ENCODE assay signal across 14 cellular contexts in genomic region chr22:25350551-25350971, GRCh38.
"Had no signal": no experiment of that assay in that cellular context is flagged by ENCODE, and none has a peak within 500 bp of the region (broad histone marks: within the 10 kb centered on the region; RNA-seq: fewer than 3 reads in every experiment).

No MANE protein-coding gene starts in this region.

- DNase-seq: activated CD4-positive, alpha-beta T cell treated with anti-CD3 and anti-CD28 coated beads, Interleukin-2, amount 50 U/mL, for 48 hours; activated CD4-positive, CD25-positive, alpha-beta regulatory T cell treated with anti-CD3 and anti-CD28 coated beads, Interleukin-2, amount 50 U/mL, for 72 hours; activated naive CD4-positive, alpha-beta T cell treated with anti-CD3 and anti-CD28 coated beads for 36 hours; central memory CD4-positive, alpha-beta T cell; cortex of kidney; effector memory CD4-positive, alpha-beta T cell; heart right ventricle; lower lobe of right lung; naive thymus-derived CD8-positive, alpha-beta T cell; occipital lobe; SJCRH30; stimulated activated CD4-positive, alpha-beta T cell treated with anti-CD3 and anti-CD28 coated beads, Interleukin-2, amount 100 ng/mL, for 48 hours had no signal

- ATAC-seq: gastrocnemius medialis; heart right ventricle; lower lobe of right lung; naive thymus-derived CD8-positive, alpha-beta T cell had no signal

- H3K27ac Mint-ChIP-seq: activated naive CD4-positive, alpha-beta T cell treated with anti-CD3 and anti-CD28 coated beads for 36 hours; naive thymus-derived CD8-positive, alpha-beta T cell; stimulated activated naive CD8-positive, alpha-beta T cell treated with anti-CD3 and anti-CD28 coated beads, Interleukin-15, Interleukin-2, amounts not matched to agents 100 ng/mL and 50 ng/mL, for 24 hours had no signal

- H3K9me3 Mint-ChIP-seq: stimulated activated naive CD8-positive, alpha-beta T cell treated with anti-CD3 and anti-CD28 coated beads, Interleukin-15, Interleukin-2, amounts not matched to agents 100 ng/mL and 50 ng/mL, for 24 hours had no signal

- H3K4me3 Mint-ChIP-seq: activated naive CD4-positive, alpha-beta T cell treated with anti-CD3 and anti-CD28 coated beads for 36 hours; naive thymus-derived CD8-positive, alpha-beta T cell; stimulated activated naive CD8-positive, alpha-beta T cell treated with anti-CD3 and anti-CD28 coated beads, Interleukin-15, Interleukin-2, amounts not matched to agents 100 ng/mL and 50 ng/mL, for 24 hours had no signal

- H3K27me3 Mint-ChIP-seq: naive thymus-derived CD8-positive, alpha-beta T cell; stimulated activated naive CD8-positive, alpha-beta T cell treated with anti-CD3 and anti-CD28 coated beads, Interleukin-15, Interleukin-2, amounts not matched to agents 100 ng/mL and 50 ng/mL, for 24 hours had no signal
